ENCODE assay signal across 16 cellular contexts in the genomic region with DNA sequence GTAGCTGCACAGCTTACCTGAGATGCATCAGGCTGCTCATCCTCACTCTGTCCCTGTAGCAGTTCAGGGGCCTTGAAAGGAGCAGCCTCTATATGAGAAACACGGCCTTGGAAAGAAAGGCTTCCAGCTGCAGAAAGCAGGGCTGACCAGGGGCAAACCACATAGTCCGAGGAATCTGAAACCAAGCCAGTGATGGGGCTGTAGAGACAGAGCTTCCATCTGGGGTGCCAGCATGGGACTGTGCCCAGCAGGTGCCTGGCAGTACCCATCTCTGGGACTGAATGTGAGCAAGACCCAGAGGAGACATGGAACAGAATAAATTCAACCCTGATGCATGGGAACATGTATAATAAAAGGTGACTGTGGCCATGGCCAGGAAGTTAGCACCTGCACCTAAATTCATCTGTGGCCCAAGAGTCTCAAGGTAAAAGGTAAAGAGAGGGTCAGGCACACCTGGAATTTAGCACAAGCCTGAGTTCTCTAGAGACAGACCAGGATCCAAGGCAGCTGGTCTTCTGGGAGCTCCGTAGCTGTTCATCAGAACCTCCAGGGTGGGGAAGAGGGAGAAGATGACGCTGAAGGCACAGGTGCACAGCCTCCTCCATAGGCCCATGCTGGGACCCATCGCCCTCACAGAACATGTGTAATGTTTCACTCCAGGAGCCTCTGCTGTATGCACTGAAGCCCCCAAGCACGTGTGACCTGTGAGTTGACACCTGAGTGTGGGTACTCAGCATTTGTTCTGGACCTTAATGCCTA. TPM values are rescaled to one million over a fixed set of nuclear protein-coding genes. Genes with fewer than 3 reads are reported as not detected.
"Had no signal": no experiment of that assay in that cellular context is flagged by ENCODE, and none has a peak within 500 bp of the region (broad histone marks: within the 10 kb centered on the region; RNA-seq: fewer than 3 reads in every experiment).

No MANE protein-coding gene starts in this region.

- H3K9me3 Mint-ChIP-seq: activated naive CD4-positive, alpha-beta T cell treated with anti-CD3 and anti-CD28 coated beads, Interleukin-2, amount 50 U/mL, for 24 hours; mesothelial cell of epicardium; nephron; T-cell had no signal

- H3K27me3 ChIP-seq: testis had no signal

- H3K27me3 Mint-ChIP-seq: activated naive CD4-positive, alpha-beta T cell treated with anti-CD3 and anti-CD28 coated beads, Interleukin-2, amount 50 U/mL, for 24 hours had no signal

- DNase-seq: activated CD4-positive, alpha-beta T cell treated with anti-CD3 and anti-CD28 coated beads, Interleukin-2, amount 50 U/mL, for 1 hour; activated gamma-delta T cell; dermis blood vessel endothelial cell; foreskin melanocyte; glutamatergic neuron; hypothalamus; retina; stimulated activated CD4-positive, alpha-beta T cell treated with anti-CD3 and anti-CD28 coated beads, Interleukin-2, amount 100 ng/mL, for 24 hours; T-cell; T1000; testis had no signal

- H3K36me3 Mint-ChIP-seq: activated naive CD4-positive, alpha-beta T cell treated with anti-CD3 and anti-CD28 coated beads, Interleukin-2, amount 50 U/mL, for 24 hours; mesothelial cell of epicardium; T-cell had no signal

- ATAC-seq: SK-N-SH treated with all-trans-retinoic acid at 6 μM for 48 hours had no signal

- H3K4me3 Mint-ChIP-seq: activated naive CD4-positive, alpha-beta T cell treated with anti-CD3 and anti-CD28 coated beads, Interleukin-2, amount 50 U/mL, for 24 hours; mesothelial cell of epicardium; nephron; T-cell had no signal

- H3K27ac Mint-ChIP-seq: mesothelial cell of epicardium, nephron, T-cell had no signal

- H3K9me3 ChIP-seq: testis had no signal

- H3K27ac ChIP-seq: testis had no signal

- H3K4me1 ChIP-seq: testis had no signal

- H3K4me3 ChIP-seq: testis had no signal

RNA-seq across cellular contexts. Expression of a gene that starts 25.3 kb away (rescaled TPM):
- polyA plus RNA-seq: keratinocyte had no signal
